Comparison of ENCODE assay signal across 8 cellular contexts in genomic region chr14:102139248-102140026, GRCh38. TPM values are rescaled to one million over a fixed set of nuclear protein-coding genes. Genes with fewer than 3 reads are reported as not detected.
DNase-seq lines count a peak whose midpoint lies in the region; ATAC-seq, FAIRE-seq and TF ChIP-seq lines count a peak whose summit lies in the region.

A gene with protein sequence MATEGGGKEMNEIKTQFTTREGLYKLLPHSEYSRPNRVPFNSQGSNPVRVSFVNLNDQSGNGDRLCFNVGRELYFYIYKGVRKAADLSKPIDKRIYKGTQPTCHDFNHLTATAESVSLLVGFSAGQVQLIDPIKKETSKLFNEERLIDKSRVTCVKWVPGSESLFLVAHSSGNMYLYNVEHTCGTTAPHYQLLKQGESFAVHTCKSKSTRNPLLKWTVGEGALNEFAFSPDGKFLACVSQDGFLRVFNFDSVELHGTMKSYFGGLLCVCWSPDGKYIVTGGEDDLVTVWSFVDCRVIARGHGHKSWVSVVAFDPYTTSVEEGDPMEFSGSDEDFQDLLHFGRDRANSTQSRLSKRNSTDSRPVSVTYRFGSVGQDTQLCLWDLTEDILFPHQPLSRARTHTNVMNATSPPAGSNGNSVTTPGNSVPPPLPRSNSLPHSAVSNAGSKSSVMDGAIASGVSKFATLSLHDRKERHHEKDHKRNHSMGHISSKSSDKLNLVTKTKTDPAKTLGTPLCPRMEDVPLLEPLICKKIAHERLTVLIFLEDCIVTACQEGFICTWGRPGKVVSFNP (plus strand): TSS chr14:102139897. CDS start chr14:102139924, 27 bp downstream.

- H3K4me1 ChIP-seq in OCI-LY1 (ENCODE audit: insufficient read depth, low read length, severe bottlenecking) (peaks cover 27% of the 10 kb centered on the region), endothelial cell of umbilical vein (ENCODE audit: control insufficient read depth, extremely low read depth, insufficient read depth, low read length) (peaks cover 17% of the 10 kb centered on the region)

- no peaks in the 10 kb centered on the region for H3K9me3 ChIP-seq in OCI-LY1 (ENCODE audit: low read length)
- H3K9me3 ChIP-seq in endothelial cell of umbilical vein (replicated peaks; ENCODE audit: control insufficient read depth, insufficient read depth, low read length): no peaks in the 10 kb centered on the region

- H3K79me2 ChIP-seq in OCI-LY1 (ENCODE audit: insufficient read depth, low read length) (peaks cover 42% of the 10 kb centered on the region), endothelial cell of umbilical vein (ENCODE audit: control insufficient read depth, insufficient read depth, low read length) (peaks cover 37% of the 10 kb centered on the region)

- peak; percentile 90 for ATAC-seq in GM21515 (IDR thresholded peaks at IDR 0.05; ENCODE audit: unreplicated experiment)

- POLR2A ChIA-PET in endothelial cell of umbilical vein (lab: Charles Lee): no interaction called here

- no peaks in the 10 kb centered on the region for H3K9me1 ChIP-seq in endothelial cell of umbilical vein (replicated peaks; ENCODE audit: control insufficient read depth, extremely low read depth, insufficient read depth, low read length)

- no peak; the same call in 1 of the 2 replicates for TF ChIP-seq CTCF in OCI-LY1 (IDR thresholded peaks at IDR 0.05; ENCODE audit: low read length)
- no peak for TF ChIP-seq CTCF in endothelial cell of umbilical vein (IDR thresholded peaks at IDR 0.05; ENCODE audit: extremely low read depth in 1 of 2, insufficient read depth in 1 of 2, low read depth in 1 of 2, low read length in 2 of 2)

- dilution Hi-C loops in endothelial cell of umbilical vein (cut with MboI; ENCODE audit: extremely low pct_ligation_motif_present, low sequenced_read_pairs): no loop called here

- peak within 1 kb of the TSS; percentile 53 for H3K27ac ChIP-seq in OCI-LY1 (ENCODE audit: low read depth, low read length, poor library complexity, severe bottlenecking)
- peak within 1 kb of the TSS; percentile 19 for H3K27ac ChIP-seq in endothelial cell of umbilical vein (ENCODE audit: insufficient read depth, low read depth, low read length)

- CTCF ChIA-PET in endothelial cell of umbilical vein (lab: Charles Lee): interaction anchor here (1.4 kb wide), 1 partner anchor 175 kb away, joined by 6 read pairs; no protein-coding TSS in a partner anchor

- no TSS peak for BruUV-seq in endothelial cell of umbilical vein (replicated peaks; lab: Mats Ljungman, UMichigan)

- no peaks in the 10 kb centered on the region for H3F3A ChIP-seq in OCI-LY1 (ENCODE audit: insufficient read depth, low read length)

- H3K4me3 ChIP-seq in OCI-LY1 (ENCODE audit: low read depth, low read length, poor library complexity, severe bottlenecking): peak within 1 kb of the TSS; percentile 92
- H3K4me3 ChIP-seq in endothelial cell of umbilical vein (replicated peaks in 1 of 3; ENCODE audit: insufficient read depth in 1 of 3, low read depth in 1 of 3, low read length in 3 of 3): peak within 1 kb of the TSS; percentile 57 to 79 (median 72)

- no peaks in the 10 kb centered on the region for H3K9me2 ChIP-seq in OCI-LY1 (ENCODE audit: low read depth, low read length)

- no peaks in the 10 kb centered on the region for H3K27me3 ChIP-seq in OCI-LY1 (ENCODE audit: insufficient read depth, low read length)
- no peaks in the 10 kb centered on the region for H3K27me3 ChIP-seq in endothelial cell of umbilical vein (ENCODE audit: control insufficient read depth in 2 of 2, insufficient read depth in 2 of 2, low read length in 2 of 2)

- peak; percentile 77 for TF ChIP-seq POLR2A in endothelial cell of umbilical vein (IDR thresholded peaks at IDR 0.05; ENCODE audit: low read depth, low read length)

- peak; percentile 90 for FAIRE-seq in endothelial cell of umbilical vein (lab: Jason Lieb, UNC)

- H3K9ac ChIP-seq in OCI-LY1 (ENCODE audit: low read length): peak within 1 kb of the TSS; percentile 90
- peak within 1 kb of the TSS; percentile 73 for H3K9ac ChIP-seq in endothelial cell of umbilical vein (replicated peaks; ENCODE audit: extremely low read depth, insufficient read depth, low read length)

- intact Hi-C loops in endothelial cell of umbilical vein (cut with micrococcal nuclease): loop anchor here (1.0 to 2.0 kb wide), 4 partner anchors 52 to 175 kb away; partner anchors contain the start of genes DYNC1H1, HSP90AA1 and MOK

- H3K4me2 ChIP-seq in OCI-LY1 (ENCODE audit: low read length) (peak within 1 kb of the TSS; percentile 98), endothelial cell of umbilical vein (ENCODE audit: insufficient read depth, low read length) (peak within 1 kb of the TSS; percentile 84)

- no peaks in the 10 kb centered on the region for H4K20me1 ChIP-seq in OCI-LY1 (ENCODE audit: insufficient read depth, low read length)
- H4K20me1 ChIP-seq in endothelial cell of umbilical vein (replicated peaks; ENCODE audit: control insufficient read depth, extremely low read depth, insufficient read depth, low read length): no peaks in the 10 kb centered on the region

- H2AFZ ChIP-seq in OCI-LY1 (ENCODE audit: low read length) (no peak within 1 kb of the TSS), endothelial cell of umbilical vein (ENCODE audit: low read depth, low read length) (peak within 1 kb of the TSS; percentile 94)

- peaks cover 4% of the 10 kb centered on the region; the same call in 1 of the 2 replicates for H3K36me3 ChIP-seq in OCI-LY1 (ENCODE audit: insufficient read depth, low read length)
- no peaks in the 10 kb centered on the region for H3K36me3 ChIP-seq in endothelial cell of umbilical vein (ENCODE audit: control insufficient read depth in 2 of 2, extremely low read depth in 1 of 2, insufficient read depth in 2 of 2, low read length in 2 of 2)

- peak; percentile 92 for DNase-seq in DMS 273 treated with DMSO at 0.1 percent for 48 hours (lab: John Stamatoyannopoulos, UW)
- peak; percentile 96 for DNase-seq in HuH-7 (ENCODE audit: low spot score)
- peak; percentile 99 for DNase-seq in activated CD8-positive, alpha-beta memory T cell treated with anti-CD3 and anti-CD28 coated beads, Interleukin-2, amount 50 U/mL, for 4 hours
- DNase-seq in endothelial cell of umbilical vein (ENCODE audit: low read depth, low spot score): peak; percentile 97
- DNase-seq in middle frontal gyrus (ENCODE audit: extremely low spot score, low spot score): peak; percentile 95
- DNase-seq in stimulated activated CD8-positive, alpha-beta memory T cell treated with anti-CD3 and anti-CD28 coated beads, Interleukin-2, amount 100 ng/mL, for 48 hours (ENCODE audit: low read depth in 2 of 2): peak; percentile 98 to 99

TF ChIP-seq in endothelial cell of umbilical vein, 7 proteins besides CTCF, POLR2A, EP300 and RAD21:
- TF ChIP-seq GATA2 (IDR thresholded peaks at IDR 0.05; ENCODE audit: insufficient read depth, insufficient read length, low read depth, low read length): peak; percentile 55
- TF ChIP-seq FOS (IDR thresholded peaks at IDR 0.05; ENCODE audit: borderline replicate concordance, insufficient read depth, low read length): no peak
- TF ChIP-seq MAX (IDR thresholded peaks at IDR 0.05; ENCODE audit: insufficient read depth, insufficient read length): no peak
- TF ChIP-seq MYC (IDR thresholded peaks at IDR 0.05; ENCODE audit: low read depth, low read length): no peak
- TF ChIP-seq POLR2AphosphoS5 (IDR thresholded peaks at IDR 0.05; ENCODE audit: insufficient read depth, low read depth, low read length): peak; percentile 56

RNA-seq across cellular contexts. Expression of the gene that starts here (rescaled TPM):
- total RNA-seq in endothelial cell of umbilical vein: 22.4 and 23.6 TPM in 2 replicates
- polyA plus RNA-seq in endothelial cell of umbilical vein: 11.9 and 12.2 TPM in 2 replicates
- polyA plus RNA-seq in endothelial cell of umbilical vein (2011; cell fraction: cytosol; rRNA removed): 12.3 and 14.5 TPM in 2 replicates
- 24.8 and 25.0 TPM in 2 replicates for polyA plus RNA-seq in endothelial cell of umbilical vein (2011; cell fraction: nucleus; rRNA removed)
- polyA plus RNA-seq in endothelial cell of umbilical vein (2012): 13.0 and 14.6 TPM in 2 replicates
- polyA minus RNA-seq in endothelial cell of umbilical vein: 28.9 and 29.8 TPM in 2 replicates
- 12.9 TPM for polyA minus RNA-seq in endothelial cell of umbilical vein (2011; cell fraction: cytosol; rRNA and poly(A)+ RNA removed)
- 29.1 TPM in 2 replicates for polyA minus RNA-seq in endothelial cell of umbilical vein (2011; cell fraction: nucleus; rRNA and poly(A)+ RNA removed)

Comparison
In these comparisons a context has a peak if more than half of its experiments do, and no peak if none do; other contexts are left out.
1. Peak in every context shown above with its lines: DNase-seq, ATAC-seq, H3K4me3 ChIP-seq and H3K27ac ChIP-seq.